Comparison of ENCODE assay signal across 1 cellular context in the genomic region with DNA sequence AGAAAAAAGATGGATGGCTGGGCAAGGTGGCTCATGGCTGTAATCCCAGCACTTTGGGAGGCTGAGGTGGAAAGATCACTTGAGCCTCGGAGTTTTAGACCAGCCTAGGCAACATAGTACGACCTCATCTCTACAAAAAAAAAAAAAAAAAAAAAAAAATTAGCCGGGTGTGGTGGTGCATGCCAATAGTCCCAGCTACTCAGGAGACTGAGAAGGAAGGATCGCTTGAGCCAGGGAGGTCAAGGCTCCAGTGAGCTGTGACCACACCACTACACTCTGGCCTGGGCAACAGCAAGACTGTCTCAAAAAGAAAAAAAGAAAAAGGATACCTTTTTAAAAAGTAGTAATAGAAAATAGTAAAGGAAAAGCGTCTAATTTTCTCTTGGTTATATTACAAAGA.
TF ChIP-seq lines count a peak whose summit lies in the region.

No MANE protein-coding gene starts in this region.

TF ChIP-seq in GM23338, 12 proteins besides CTCF, POLR2A, EP300 and RAD21:
- TF ChIP-seq POLR2AphosphoS5 (IDR thresholded peaks at IDR 0.05; ENCODE audit: low read depth) (no peak), ZNF331 (CRISPR knock-in tag; IDR thresholded peaks at IDR 0.05; ENCODE audit: low read depth) (no peak), NANOG (IDR thresholded peaks at IDR 0.05; ENCODE audit: borderline replicate concordance) (no peak), STAT1 (IDR thresholded peaks at IDR 0.05; ENCODE audit: unreplicated experiment) (no peak), JUNB (IDR thresholded peaks at IDR 0.05; ENCODE audit: unreplicated experiment) (no peak), EZH2phosphoT487 (IDR thresholded peaks at IDR 0.05; ENCODE audit: unreplicated experiment) (no peak), EZH2 (IDR thresholded peaks at IDR 0.05; ENCODE audit: low read depth, unreplicated experiment) (no peak), ZNF114 (CRISPR knock-in tag; IDR thresholded peaks at IDR 0.05) (no peak), CREB1 (CRISPR knock-in tag; IDR thresholded peaks at IDR 0.05; ENCODE audit: low read depth) (no peak)
- TF ChIP-seq, protein P1, sequence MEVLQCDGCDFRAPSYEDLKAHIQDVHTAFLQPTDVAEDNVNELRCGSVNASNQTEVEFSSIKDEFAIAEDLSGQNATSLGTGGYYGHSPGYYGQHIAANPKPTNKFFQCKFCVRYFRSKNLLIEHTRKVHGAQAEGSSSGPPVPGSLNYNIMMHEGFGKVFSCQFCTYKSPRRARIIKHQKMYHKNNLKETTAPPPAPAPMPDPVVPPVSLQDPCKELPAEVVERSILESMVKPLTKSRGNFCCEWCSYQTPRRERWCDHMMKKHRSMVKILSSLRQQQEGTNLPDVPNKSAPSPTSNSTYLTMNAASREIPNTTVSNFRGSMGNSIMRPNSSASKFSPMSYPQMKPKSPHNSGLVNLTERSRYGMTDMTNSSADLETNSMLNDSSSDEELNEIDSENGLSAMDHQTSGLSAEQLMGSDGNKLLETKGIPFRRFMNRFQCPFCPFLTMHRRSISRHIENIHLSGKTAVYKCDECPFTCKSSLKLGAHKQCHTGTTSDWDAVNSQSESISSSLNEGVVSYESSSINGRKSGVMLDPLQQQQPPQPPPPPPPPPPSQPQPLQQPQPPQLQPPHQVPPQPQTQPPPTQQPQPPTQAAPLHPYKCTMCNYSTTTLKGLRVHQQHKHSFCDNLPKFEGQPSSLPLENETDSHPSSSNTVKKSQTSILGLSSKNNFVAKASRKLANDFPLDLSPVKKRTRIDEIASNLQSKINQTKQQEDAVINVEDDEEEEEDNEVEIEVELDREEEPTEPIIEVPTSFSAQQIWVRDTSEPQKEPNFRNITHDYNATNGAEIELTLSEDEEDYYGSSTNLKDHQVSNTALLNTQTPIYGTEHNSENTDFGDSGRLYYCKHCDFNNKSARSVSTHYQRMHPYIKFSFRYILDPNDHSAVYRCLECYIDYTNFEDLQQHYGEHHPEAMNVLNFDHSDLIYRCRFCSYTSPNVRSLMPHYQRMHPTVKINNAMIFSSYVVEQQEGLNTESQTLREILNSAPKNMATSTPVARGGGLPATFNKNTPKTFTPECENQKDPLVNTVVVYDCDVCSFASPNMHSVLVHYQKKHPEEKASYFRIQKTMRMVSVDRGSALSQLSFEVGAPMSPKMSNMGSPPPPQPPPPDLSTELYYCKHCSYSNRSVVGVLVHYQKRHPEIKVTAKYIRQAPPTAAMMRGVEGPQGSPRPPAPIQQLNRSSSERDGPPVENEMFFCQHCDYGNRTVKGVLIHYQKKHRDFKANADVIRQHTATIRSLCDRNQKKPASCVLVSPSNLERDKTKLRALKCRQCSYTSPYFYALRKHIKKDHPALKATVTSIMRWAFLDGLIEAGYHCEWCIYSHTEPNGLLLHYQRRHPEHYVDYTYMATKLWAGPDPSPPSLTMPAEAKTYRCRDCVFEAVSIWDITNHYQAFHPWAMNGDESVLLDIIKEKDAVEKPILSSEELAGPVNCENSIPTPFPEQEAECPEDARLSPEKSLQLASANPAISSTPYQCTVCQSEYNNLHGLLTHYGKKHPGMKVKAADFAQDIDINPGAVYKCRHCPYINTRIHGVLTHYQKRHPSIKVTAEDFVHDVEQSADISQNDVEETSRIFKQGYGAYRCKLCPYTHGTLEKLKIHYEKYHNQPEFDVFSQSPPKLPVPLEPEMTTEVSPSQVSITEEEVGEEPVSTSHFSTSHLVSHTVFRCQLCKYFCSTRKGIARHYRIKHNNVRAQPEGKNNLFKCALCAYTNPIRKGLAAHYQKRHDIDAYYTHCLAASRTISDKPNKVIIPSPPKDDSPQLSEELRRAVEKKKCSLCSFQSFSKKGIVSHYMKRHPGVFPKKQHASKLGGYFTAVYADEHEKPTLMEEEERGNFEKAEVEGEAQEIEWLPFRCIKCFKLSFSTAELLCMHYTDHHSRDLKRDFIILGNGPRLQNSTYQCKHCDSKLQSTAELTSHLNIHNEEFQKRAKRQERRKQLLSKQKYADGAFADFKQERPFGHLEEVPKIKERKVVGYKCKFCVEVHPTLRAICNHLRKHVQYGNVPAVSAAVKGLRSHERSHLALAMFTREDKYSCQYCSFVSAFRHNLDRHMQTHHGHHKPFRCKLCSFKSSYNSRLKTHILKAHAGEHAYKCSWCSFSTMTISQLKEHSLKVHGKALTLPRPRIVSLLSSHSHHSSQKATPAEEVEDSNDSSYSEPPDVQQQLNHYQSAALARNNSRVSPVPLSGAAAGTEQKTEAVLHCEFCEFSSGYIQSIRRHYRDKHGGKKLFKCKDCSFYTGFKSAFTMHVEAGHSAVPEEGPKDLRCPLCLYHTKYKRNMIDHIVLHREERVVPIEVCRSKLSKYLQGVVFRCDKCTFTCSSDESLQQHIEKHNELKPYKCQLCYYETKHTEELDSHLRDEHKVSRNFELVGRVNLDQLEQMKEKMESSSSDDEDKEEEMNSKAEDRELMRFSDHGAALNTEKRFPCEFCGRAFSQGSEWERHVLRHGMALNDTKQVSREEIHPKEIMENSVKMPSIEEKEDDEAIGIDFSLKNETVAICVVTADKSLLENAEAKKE (CRISPR knock-in tag; IDR thresholded peaks at IDR 0.05): no peak
- TF ChIP-seq, protein P2, sequence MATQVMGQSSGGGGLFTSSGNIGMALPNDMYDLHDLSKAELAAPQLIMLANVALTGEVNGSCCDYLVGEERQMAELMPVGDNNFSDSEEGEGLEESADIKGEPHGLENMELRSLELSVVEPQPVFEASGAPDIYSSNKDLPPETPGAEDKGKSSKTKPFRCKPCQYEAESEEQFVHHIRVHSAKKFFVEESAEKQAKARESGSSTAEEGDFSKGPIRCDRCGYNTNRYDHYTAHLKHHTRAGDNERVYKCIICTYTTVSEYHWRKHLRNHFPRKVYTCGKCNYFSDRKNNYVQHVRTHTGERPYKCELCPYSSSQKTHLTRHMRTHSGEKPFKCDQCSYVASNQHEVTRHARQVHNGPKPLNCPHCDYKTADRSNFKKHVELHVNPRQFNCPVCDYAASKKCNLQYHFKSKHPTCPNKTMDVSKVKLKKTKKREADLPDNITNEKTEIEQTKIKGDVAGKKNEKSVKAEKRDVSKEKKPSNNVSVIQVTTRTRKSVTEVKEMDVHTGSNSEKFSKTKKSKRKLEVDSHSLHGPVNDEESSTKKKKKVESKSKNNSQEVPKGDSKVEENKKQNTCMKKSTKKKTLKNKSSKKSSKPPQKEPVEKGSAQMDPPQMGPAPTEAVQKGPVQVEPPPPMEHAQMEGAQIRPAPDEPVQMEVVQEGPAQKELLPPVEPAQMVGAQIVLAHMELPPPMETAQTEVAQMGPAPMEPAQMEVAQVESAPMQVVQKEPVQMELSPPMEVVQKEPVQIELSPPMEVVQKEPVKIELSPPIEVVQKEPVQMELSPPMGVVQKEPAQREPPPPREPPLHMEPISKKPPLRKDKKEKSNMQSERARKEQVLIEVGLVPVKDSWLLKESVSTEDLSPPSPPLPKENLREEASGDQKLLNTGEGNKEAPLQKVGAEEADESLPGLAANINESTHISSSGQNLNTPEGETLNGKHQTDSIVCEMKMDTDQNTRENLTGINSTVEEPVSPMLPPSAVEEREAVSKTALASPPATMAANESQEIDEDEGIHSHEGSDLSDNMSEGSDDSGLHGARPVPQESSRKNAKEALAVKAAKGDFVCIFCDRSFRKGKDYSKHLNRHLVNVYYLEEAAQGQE (IDR thresholded peaks at IDR 0.05; ENCODE audit: unreplicated experiment): no peak
- TF ChIP-seq, protein P3, sequence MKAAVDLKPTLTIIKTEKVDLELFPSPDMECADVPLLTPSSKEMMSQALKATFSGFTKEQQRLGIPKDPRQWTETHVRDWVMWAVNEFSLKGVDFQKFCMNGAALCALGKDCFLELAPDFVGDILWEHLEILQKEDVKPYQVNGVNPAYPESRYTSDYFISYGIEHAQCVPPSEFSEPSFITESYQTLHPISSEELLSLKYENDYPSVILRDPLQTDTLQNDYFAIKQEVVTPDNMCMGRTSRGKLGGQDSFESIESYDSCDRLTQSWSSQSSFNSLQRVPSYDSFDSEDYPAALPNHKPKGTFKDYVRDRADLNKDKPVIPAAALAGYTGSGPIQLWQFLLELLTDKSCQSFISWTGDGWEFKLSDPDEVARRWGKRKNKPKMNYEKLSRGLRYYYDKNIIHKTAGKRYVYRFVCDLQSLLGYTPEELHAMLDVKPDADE (IDR thresholded peaks at IDR 0.05): no peak
